ENCODE assay signal across 1 cellular context in genomic region chr6:26043389-26044139, GRCh38.
TF ChIP-seq lines count a peak whose summit lies in the region.

No MANE protein-coding gene starts in this region.

TF ChIP-seq in HepG2, 621 proteins besides CTCF, POLR2A, EP300 and RAD21 (continued from another document and continues in another):
- no peak for TF ChIP-seq ZNF276 (CRISPR knock-in tag; IDR thresholded peaks at IDR 0.05; ENCODE audit: low read depth)
- TF ChIP-seq PAX8 (CRISPR knock-in tag; IDR thresholded peaks at IDR 0.05; ENCODE audit: borderline replicate concordance), result 0 out of 2 replicates have a peak, but pooled peaks have one; percentile 2
- TF ChIP-seq HINFP (CRISPR knock-in tag; IDR thresholded peaks at IDR 0.05; ENCODE audit: low read depth), result peak; percentile 91; the same call in 1 of the 2 replicates
- no peak for TF ChIP-seq HIVEP1 (CRISPR knock-in tag; IDR thresholded peaks at IDR 0.05)
- TF ChIP-seq DNMT1 (CRISPR knock-in tag; IDR thresholded peaks at IDR 0.05), result no peak
- TF ChIP-seq XBP1 (CRISPR knock-in tag; IDR thresholded peaks at IDR 0.05), result no peak
- peak; percentile 33 for TF ChIP-seq ZEB1 (IDR thresholded peaks at IDR 0.05; ENCODE audit: insufficient replicate concordance, low read depth)
- TF ChIP-seq ATM (IDR thresholded peaks at IDR 0.05; ENCODE audit: borderline replicate concordance), result no peak
- no peak; the same call in 1 of the 2 replicates for TF ChIP-seq IRF9 (CRISPR knock-in tag; IDR thresholded peaks at IDR 0.05; ENCODE audit: borderline replicate concordance)
- TF ChIP-seq MTF1 (CRISPR knock-in tag; IDR thresholded peaks at IDR 0.05), result no peak; the same call in 1 of the 2 replicates
- TF ChIP-seq SRY (CRISPR knock-in tag; IDR thresholded peaks at IDR 0.05), result peak; percentile 71; the same call in 1 of the 2 replicates
- peak; percentile 37 for TF ChIP-seq NFE2L2 (IDR thresholded peaks at IDR 0.05; ENCODE audit: low read length)
- no peak for TF ChIP-seq HDAC2 (CRISPR knock-in tag; IDR thresholded peaks at IDR 0.05)
- TF ChIP-seq HNF4G (IDR thresholded peaks at IDR 0.05; ENCODE audit: borderline replicate concordance, low read depth, low read length), result no peak
- no peak for TF ChIP-seq HNF4G (CRISPR knock-in tag; IDR thresholded peaks at IDR 0.05; ENCODE audit: borderline replicate concordance, low read depth)
- no peak for TF ChIP-seq ZNF484 (CRISPR knock-in tag; IDR thresholded peaks at IDR 0.05; ENCODE audit: borderline replicate concordance, low read depth)
- no peak for TF ChIP-seq ZNF746 (CRISPR knock-in tag; IDR thresholded peaks at IDR 0.05)
- no peak for TF ChIP-seq EHMT2 (IDR thresholded peaks at IDR 0.05; ENCODE audit: borderline replicate concordance, low read depth, low read length)
- TF ChIP-seq MATR3 (CRISPR knock-in tag; IDR thresholded peaks at IDR 0.05), result no peak
- TF ChIP-seq SMYD3 (CRISPR knock-in tag; IDR thresholded peaks at IDR 0.05), result no peak
- peak; percentile 13; the same call in 1 of the 2 replicates for TF ChIP-seq ZNF256 (CRISPR knock-in tag; conservative IDR thresholded peaks at IDR 0.05)
- no peak for TF ChIP-seq SRSF4 (IDR thresholded peaks at IDR 0.05; ENCODE audit: low read depth, low read length, poor library complexity, severe bottlenecking)
- TF ChIP-seq FOXO4 (CRISPR knock-in tag; conservative IDR thresholded peaks at IDR 0.05), result no peak
- 0 out of 2 replicates have a peak, but pooled peaks have one; percentile 2 for TF ChIP-seq ZFP37 (CRISPR knock-in tag; IDR thresholded peaks at IDR 0.05; ENCODE audit: borderline replicate concordance)
- TF ChIP-seq ZSCAN12 (CRISPR knock-in tag; IDR thresholded peaks at IDR 0.05), result no peak
- no peak for TF ChIP-seq MAFK (conservative IDR thresholded peaks at IDR 0.05 in 1 of 2, IDR thresholded peaks at IDR 0.05 in 1 of 2; ENCODE audit: low read length in 2 of 2)
- TF ChIP-seq THRA (CRISPR knock-in tag; IDR thresholded peaks at IDR 0.05; ENCODE audit: borderline replicate concordance), result no peak
- TF ChIP-seq FOXA1 (IDR thresholded peaks at IDR 0.05), result no peak
- TF ChIP-seq FOXA1 (CRISPR knock-in tag; IDR thresholded peaks at IDR 0.05), result 0 out of 2 replicates have a peak, but pooled peaks have one; percentile 16
- TF ChIP-seq MED1 (CRISPR knock-in tag; IDR thresholded peaks at IDR 0.05), result peak; percentile 57
- 0 out of 2 replicates have a peak, but pooled peaks have one; percentile 33 for TF ChIP-seq ELF3 (CRISPR knock-in tag; IDR thresholded peaks at IDR 0.05)
- TF ChIP-seq ZBTB43 (CRISPR knock-in tag; conservative IDR thresholded peaks at IDR 0.05), result no peak
- no peak for TF ChIP-seq SRF (IDR thresholded peaks at IDR 0.05; ENCODE audit: low read depth, low read length)
- 0 out of 2 replicates have a peak, but pooled peaks have one; percentile 26 for TF ChIP-seq BRD4 (CRISPR knock-in tag; IDR thresholded peaks at IDR 0.05)
- peak; percentile 43; the same call in 1 of the 2 replicates for TF ChIP-seq ZNF543 (CRISPR knock-in tag; IDR thresholded peaks at IDR 0.05)
- TF ChIP-seq ZBTB42 (CRISPR knock-in tag; IDR thresholded peaks at IDR 0.05), result no peak
- no peak; the same call in 1 of the 2 replicates for TF ChIP-seq DNMT3B (CRISPR knock-in tag; conservative IDR thresholded peaks at IDR 0.05)
- TF ChIP-seq ZBTB26 (CRISPR knock-in tag; IDR thresholded peaks at IDR 0.05; ENCODE audit: borderline replicate concordance), result no peak
- TF ChIP-seq MBNL3 (CRISPR knock-in tag; conservative IDR thresholded peaks at IDR 0.05), result no peak
- no peak for TF ChIP-seq ZNF18 (CRISPR knock-in tag; IDR thresholded peaks at IDR 0.05; ENCODE audit: insufficient replicate concordance)
- no peak; the same call in 1 of the 2 replicates for TF ChIP-seq ZNF430 (CRISPR knock-in tag; IDR thresholded peaks at IDR 0.05)
- no peak for TF ChIP-seq SNRNP70 (IDR thresholded peaks at IDR 0.05; ENCODE audit: low read depth, low read length)
- TF ChIP-seq ZNF720 (CRISPR knock-in tag; IDR thresholded peaks at IDR 0.05), result no peak
- TF ChIP-seq ZUFSP (CRISPR knock-in tag; IDR thresholded peaks at IDR 0.05; ENCODE audit: borderline replicate concordance), result no peak
- TF ChIP-seq ZBED4 (CRISPR knock-in tag; IDR thresholded peaks at IDR 0.05; ENCODE audit: borderline replicate concordance), result 0 out of 2 replicates have a peak, but pooled peaks have one; percentile 22
- no peak for TF ChIP-seq CENPT (CRISPR knock-in tag; IDR thresholded peaks at IDR 0.05; ENCODE audit: low read depth)
- no peak for TF ChIP-seq ZNF296 (CRISPR knock-in tag; conservative IDR thresholded peaks at IDR 0.05)
- TF ChIP-seq ZNF691 (CRISPR knock-in tag; IDR thresholded peaks at IDR 0.05; ENCODE audit: borderline replicate concordance, low read depth), result peak; percentile 13; the same call in 1 of the 2 replicates
